21 cellular contexts compared by ENCODE assay signal in the genomic region with DNA sequence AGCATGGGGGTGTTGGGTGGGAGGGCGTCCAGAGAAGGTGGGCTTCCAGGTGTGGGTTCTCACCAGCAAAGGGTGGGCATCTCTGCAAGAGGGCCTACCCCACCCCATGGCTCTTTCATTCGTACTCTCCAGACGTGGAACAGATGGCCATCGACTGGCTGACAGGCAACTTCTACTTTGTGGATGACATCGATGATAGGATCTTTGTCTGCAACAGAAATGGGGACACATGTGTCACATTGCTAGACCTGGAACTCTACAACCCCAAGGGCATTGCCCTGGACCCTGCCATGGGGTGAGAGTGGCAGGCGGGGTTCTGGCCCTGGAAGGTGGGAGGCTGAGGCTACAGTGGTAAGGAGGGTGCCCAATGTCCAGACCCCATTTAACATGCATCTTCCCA. TPM values are rescaled to one million over a fixed set of nuclear protein-coding genes. Genes with fewer than 3 reads are reported as not detected.
"Had no signal": no experiment of that assay in that cellular context is flagged by ENCODE, and none has a peak within 500 bp of the region (broad histone marks: within the 10 kb centered on the region; RNA-seq: fewer than 3 reads in every experiment).

No MANE protein-coding gene starts in this region.

- H3K27ac ChIP-seq: body of pancreas, neutrophil, upper lobe of right lung had no signal

- H3K27me3 ChIP-seq: body of pancreas, upper lobe of right lung had no signal

- H3K36me3 Mint-ChIP-seq: activated CD4-positive, alpha-beta memory T cell treated with anti-CD3 and anti-CD28 coated beads for 36 hours; natural killer cell; stimulated activated naive B cell treated with anti-CD40 and anti-IgM and Interleukin-4, amounts not matched to agents 10 μg/mL and 1 μg/mL and 100 μg/mL, for 72 hours had no signal

- H3K9me3 Mint-ChIP-seq: activated CD4-positive, alpha-beta memory T cell treated with anti-CD3 and anti-CD28 coated beads for 36 hours; activated naive CD4-positive, alpha-beta T cell treated with anti-CD3 and anti-CD28 coated beads, Interleukin-2, amount 50 U/mL, for 24 hours; activated T-cell treated with anti-CD3 and anti-CD28 coated beads, Interleukin-2, amount 50 U/mL, for 24 hours; central memory CD8-positive, alpha-beta T cell; natural killer cell; T-helper 1 cell treated with Interleukin-12 subunit alpha and Interleukin-12 subunit beta and Interleukin-4 antibody, amounts not matched to agents 30 μg/mL and 1 μg/mL, for 36 hours had no signal

- H3K4me3 ChIP-seq: body of pancreas, upper lobe of right lung had no signal

- H3K4me3 Mint-ChIP-seq: activated CD4-positive, alpha-beta memory T cell treated with anti-CD3 and anti-CD28 coated beads for 36 hours; activated CD4-positive, alpha-beta T cell treated with anti-CD3 and anti-CD28 coated beads for 36 hours; activated naive CD4-positive, alpha-beta T cell treated with anti-CD3 and anti-CD28 coated beads, Interleukin-2, amount 50 U/mL, for 24 hours; activated T-cell treated with anti-CD3 and anti-CD28 coated beads, Interleukin-2, amount 50 U/mL, for 24 hours; central memory CD8-positive, alpha-beta T cell; natural killer cell; stimulated activated naive B cell treated with anti-CD40 and anti-IgM and Interleukin-4, amounts not matched to agents 10 μg/mL and 1 μg/mL and 100 μg/mL, for 72 hours; T-helper 1 cell treated with Interleukin-12 subunit alpha and Interleukin-12 subunit beta and Interleukin-4 antibody, amounts not matched to agents 30 μg/mL and 1 μg/mL, for 36 hours had no signal

- H3K9me3 ChIP-seq: body of pancreas, neutrophil, upper lobe of right lung had no signal

- DNase-seq: activated CD4-positive, alpha-beta memory T cell treated with anti-CD3 and anti-CD28 coated beads for 36 hours; activated CD4-positive, alpha-beta T cell treated with anti-CD3 and anti-CD28 coated beads for 36 hours; activated effector memory CD4-positive, alpha-beta T cell treated with Interleukin-2 at 50 U/mL for 16 hours; activated T-cell treated with anti-CD3 and anti-CD28 coated beads, Interleukin-2, amount 50 U/mL, for 24 hours; amniotic stem cell; body of pancreas; effector memory CD4-positive, alpha-beta T cell; foreskin melanocyte; head of caudate nucleus; left colon; natural killer cell; stimulated activated CD4-positive, alpha-beta T cell treated with anti-CD3 and anti-CD28 coated beads, Interleukin-15, amount 100 ng/mL, for 24 hours; stimulated activated CD4-positive, alpha-beta T cell treated with anti-CD3 and anti-CD28 coated beads, Interleukin-4, amount 100 ng/mL, for 1 hour; stimulated activated naive B cell treated with anti-CD40 and anti-IgM and Interleukin-4, amounts not matched to agents 10 μg/mL and 1 μg/mL and 100 μg/mL, for 72 hours; upper lobe of right lung had no signal

- H3K4me1 Mint-ChIP-seq: activated CD4-positive, alpha-beta T cell treated with anti-CD3 and anti-CD28 coated beads for 36 hours had no signal

- H3K36me3 ChIP-seq: neutrophil had no signal

- H3K27ac Mint-ChIP-seq: activated CD4-positive, alpha-beta memory T cell treated with anti-CD3 and anti-CD28 coated beads for 36 hours; activated CD4-positive, alpha-beta T cell treated with anti-CD3 and anti-CD28 coated beads for 36 hours; activated naive CD4-positive, alpha-beta T cell treated with anti-CD3 and anti-CD28 coated beads, Interleukin-2, amount 50 U/mL, for 24 hours; activated T-cell treated with anti-CD3 and anti-CD28 coated beads, Interleukin-2, amount 50 U/mL, for 24 hours; natural killer cell; stimulated activated naive B cell treated with anti-CD40 and anti-IgM and Interleukin-4, amounts not matched to agents 10 μg/mL and 1 μg/mL and 100 μg/mL, for 72 hours; T-helper 1 cell treated with Interleukin-12 subunit alpha and Interleukin-12 subunit beta and Interleukin-4 antibody, amounts not matched to agents 30 μg/mL and 1 μg/mL, for 36 hours had no signal

- H3K27me3 Mint-ChIP-seq: activated CD4-positive, alpha-beta memory T cell treated with anti-CD3 and anti-CD28 coated beads for 36 hours; activated CD4-positive, alpha-beta T cell treated with anti-CD3 and anti-CD28 coated beads for 36 hours; activated naive CD4-positive, alpha-beta T cell treated with anti-CD3 and anti-CD28 coated beads, Interleukin-2, amount 50 U/mL, for 24 hours; activated T-cell treated with anti-CD3 and anti-CD28 coated beads, Interleukin-2, amount 50 U/mL, for 24 hours; central memory CD8-positive, alpha-beta T cell had no signal

RNA-seq across cellular contexts. Expression of gene LRP1-AS, which starts 6.7 kb away (rescaled TPM):
- total RNA-seq: activated CD4-positive, alpha-beta memory T cell treated with anti-CD3 and anti-CD28 coated beads for 36 hours; activated CD4-positive, alpha-beta T cell treated with anti-CD3 and anti-CD28 coated beads for 36 hours; body of pancreas; fibroblast of lung; left colon; natural killer cell; renal cortical epithelial cell; upper lobe of right lung had no signal
- polyA plus RNA-seq: fibroblast of lung had no signal
